In genomic region chr12:53044052-53044581, GRCh38 we compare ENCODE assay signal across 10 cellular contexts. TPM values are rescaled to one million over a fixed set of nuclear protein-coding genes. Genes with fewer than 3 reads are reported as not detected.
DNase-seq lines count a peak whose midpoint lies in the region; ATAC-seq and TF ChIP-seq lines count a peak whose summit lies in the region.
"Had no signal": no experiment of that assay in that cellular context is flagged by ENCODE, and none has a peak within 500 bp of the region (broad histone marks: within the 10 kb centered on the region; RNA-seq: fewer than 3 reads in every experiment).

No MANE protein-coding gene starts in this region.

- peaks cover 33% of the 10 kb centered on the region for H3K36me3 ChIP-seq in NT2/D1 (ENCODE audit: insufficient read depth, insufficient read length, low read length)
- H3K36me3 ChIP-seq in left ventricle myocardium inferior: peaks cover 16% of the 10 kb centered on the region
- peaks cover 0 to 29% (median 8%) of the 10 kb centered on the region in 4 donors for H3K36me3 ChIP-seq in sigmoid colon

- H3K4me1 ChIP-seq in NT2/D1 (ENCODE audit: insufficient read depth, insufficient read length) (peaks cover 24% of the 10 kb centered on the region), left ventricle myocardium inferior (peaks cover 67% of the 10 kb centered on the region), sigmoid colon (peaks cover 0 to 56% (median 42%) of the 10 kb centered on the region in 4 donors)

- H3K27ac ChIP-seq in left ventricle myocardium inferior (replicated peaks) (peak overlapping the region; percentile 100), sigmoid colon (peak overlapping the region; percentile 98 to 100 (median 98))

- TF ChIP-seq EP300 in sigmoid colon (IDR thresholded peaks at IDR 0.05): no peak

- TF ChIP-seq CTCF in left ventricle myocardium inferior (IDR thresholded peaks at IDR 0.05; ENCODE audit: borderline replicate concordance) (no peak), sigmoid colon (IDR thresholded peaks at IDR 0.05) (no peak)

- H3K9ac ChIP-seq in NT2/D1 (ENCODE audit: insufficient read length, low read depth): peak overlapping the region; percentile 18

- H3K27me3 ChIP-seq in NT2/D1 (ENCODE audit: insufficient read depth, insufficient read length): no peaks in the 10 kb centered on the region
- H3K27me3 ChIP-seq in left ventricle myocardium inferior (ENCODE audit: low read depth): no peaks in the 10 kb centered on the region
- no peaks in the 10 kb centered on the region for H3K27me3 ChIP-seq in sigmoid colon

- TF ChIP-seq POLR2A in sigmoid colon (IDR thresholded peaks at IDR 0.05): no peak

- ATAC-seq in GM18867 (IDR thresholded peaks at IDR 0.05; ENCODE audit: unreplicated experiment): no peak
- ATAC-seq in GM21737 (IDR thresholded peaks at IDR 0.05; ENCODE audit: unreplicated experiment): no peak
- no peak for ATAC-seq in GM21381 (IDR thresholded peaks at IDR 0.05; ENCODE audit: unreplicated experiment)

- H3K4me3 ChIP-seq in NT2/D1 (ENCODE audit: insufficient read length, low read depth): peak overlapping the region; percentile 3
- H3K4me3 ChIP-seq in left ventricle myocardium inferior: peak overlapping the region; percentile 92
- H3K4me3 ChIP-seq in sigmoid colon: no peak overlapping the region

- intact Hi-C loops in left ventricle myocardium inferior (cut with micrococcal nuclease): no loop called here
- intact Hi-C loops in sigmoid colon (cut with DNase I): no loop called here

- WGBS in sigmoid colon, 2 donors: 19 to 51% methylated on average over 10 of the region's 10 CpGs

- H3K9me3 ChIP-seq in NT2/D1 (ENCODE audit: insufficient read depth, low read length) (no peaks in the 10 kb centered on the region), left ventricle myocardium inferior (replicated peaks) (no peaks in the 10 kb centered on the region), sigmoid colon (no peaks in the 10 kb centered on the region)

- DNase-seq in ELR (ENCODE audit: low read depth): peak; percentile 23
- DNase-seq in NT2/D1 (ENCODE audit: low read depth, low spot score): no peak
- DNase-seq in left ventricle myocardium inferior: peak; percentile 48
- DNase-seq in sigmoid colon: peak; percentile 70
- no peak for DNase-seq in DMS153 (lab: John Stamatoyannopoulos, UW)
- DNase-seq: NCI-H1092 had no signal

RNA-seq across cellular contexts. Expression of gene TNS2, which starts 5.7 kb away (rescaled TPM):
- total RNA-seq in left ventricle myocardium inferior (109 TPM), sigmoid colon (100 to 1,000 TPM; 109 to 117 (median 113) TPM)
- 10 to 100 TPM; 12.5 to 60.1 (median 47.4) TPM for polyA plus RNA-seq in sigmoid colon

RNA-seq across cellular contexts. Expression of gene SPRYD3, which starts 35.1 kb away (rescaled TPM):
- total RNA-seq in left ventricle myocardium inferior (49.1 TPM), sigmoid colon (10 to 100 TPM; 31.9 to 41.4 (median 35.7) TPM)
- polyA plus RNA-seq in sigmoid colon: 10 to 100 TPM; 20.1 to 33.4 (median 27.0) TPM

RNA-seq across cellular contexts. Expression of gene EIF4B, which starts 37.9 kb away (rescaled TPM):
- total RNA-seq in left ventricle myocardium inferior: 390 TPM
- 100 to 1,000 TPM; 475 to 575 (median 524) TPM for total RNA-seq in sigmoid colon
- 100 to 1,000 TPM; 136 to 233 (median 218) TPM for polyA plus RNA-seq in sigmoid colon

RNA-seq across cellular contexts. Expression of gene IGFBP6, which starts 53.4 kb away (rescaled TPM):
- 53.0 TPM for total RNA-seq in left ventricle myocardium inferior
- total RNA-seq in sigmoid colon: 100 to 1,000 TPM; 127 to 444 (median 384) TPM
- polyA plus RNA-seq in sigmoid colon: 100 to 1,000 TPM in 1 of 3 donors, 10 to 100 TPM in 1, 1 to 10 TPM in 1; 3.0 to 133 (median 35.9) TPM

RNA-seq across cellular contexts. Expression of gene SOAT2, which starts 59.2 kb away (rescaled TPM):
- not detected for total RNA-seq in left ventricle myocardium inferior
- total RNA-seq in sigmoid colon: under 1 TPM in 2 of 4 donors, not detected in 2; 0.41 to 0.55 TPM
- under 1 TPM in 1 of 3 donors, not detected in 2; 0.09 TPM for polyA plus RNA-seq in sigmoid colon
- total RNA-seq: G401 had no signal

Comparison
In these comparisons a context has a peak if more than half of its experiments do, and no peak if none do; other contexts are left out.
1. DNase-seq: peak in ELR (single experiment), left ventricle myocardium inferior (single experiment) and sigmoid colon (single experiment); none in NT2/D1 (single experiment) and DMS153 (single experiment).
2. H3K4me3 ChIP-seq: peak in NT2/D1 (single experiment) and left ventricle myocardium inferior (single experiment); none in sigmoid colon (0 of 4).